Comparison of ENCODE assay signal across 8 cellular contexts in the genomic region with DNA sequence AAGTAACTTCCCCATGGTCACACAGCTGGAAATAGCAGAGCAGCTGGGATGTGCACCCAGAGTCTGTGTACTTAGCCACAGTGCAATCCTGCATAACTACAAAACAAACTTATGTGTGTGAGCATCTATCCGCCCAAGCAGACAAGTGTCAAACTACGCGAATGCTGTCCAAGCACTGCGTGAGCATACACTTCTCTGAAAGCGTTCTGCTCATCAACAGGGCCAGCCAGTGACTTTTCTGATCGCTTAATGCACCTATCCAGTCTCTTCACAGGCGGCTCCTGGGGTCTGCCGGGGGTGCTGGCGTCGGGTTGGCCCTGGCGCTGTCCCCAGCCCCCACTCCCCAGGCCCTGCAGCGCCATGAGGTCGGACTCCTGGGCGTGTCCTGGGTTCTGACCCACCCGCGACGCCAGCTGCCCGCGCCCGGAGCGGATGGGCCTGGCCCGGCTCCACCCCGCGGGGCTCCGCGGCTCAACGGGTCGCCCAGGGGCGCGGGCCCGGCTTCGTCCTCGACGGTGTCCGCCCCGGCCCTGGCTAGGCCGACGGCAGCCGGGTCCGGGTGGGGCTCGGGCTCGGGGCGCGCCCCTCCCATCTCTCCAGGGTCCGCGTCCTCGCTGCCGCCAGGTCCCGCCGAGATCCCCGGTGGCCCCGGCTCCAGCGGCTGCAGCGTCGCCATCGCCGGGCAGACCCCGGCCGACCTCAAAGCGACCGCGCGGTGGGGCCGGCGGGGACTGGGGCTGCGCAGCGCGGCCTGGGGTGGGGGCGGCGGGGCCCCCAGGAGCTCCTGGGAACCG. TPM values are rescaled to one million over a fixed set of nuclear protein-coding genes. Genes with fewer than 3 reads are reported as not detected.
A peak's percentile ranks its signal among the peaks of the same experiment; 100 is the strongest.
DNase-seq lines count a peak whose midpoint lies in the region; ATAC-seq and TF ChIP-seq lines count a peak whose summit lies in the region.

No MANE protein-coding gene starts in this region.

- peak overlapping the region; percentile 31 for H3K27ac Mint-ChIP-seq in activated B cell treated with CpG ODN at 0.5 μM for 24 hours
- H3K27ac Mint-ChIP-seq in neural crest cell (ENCODE audit: unreplicated experiment) = no peak overlapping the region

- no peaks in the 10 kb centered on the region for H3F3A ChIP-seq in MM.1S (ENCODE audit: insufficient read depth, low read length)

- intact Hi-C loops in Right ventricle myocardium inferior (cut with DNase I) = loop anchor here (5.0 kb wide), 1 partner anchor 94 kb away; no protein-coding TSS in a partner anchor
- intact Hi-C loops in cardiac septum (cut with DNase I) = loop anchor here (5.0 to 10.0 kb wide), 4 partner anchors 94 to 339 kb away; partner anchors contain the start of genes ATP5ME, MYL5, PIGG and ZNF721
- intact Hi-C loops in activated B cell treated with CpG ODN at 0.5 μM for 24 hours (cut with micrococcal nuclease) = loop anchor here (2.0 to 10.0 kb wide), 5 partner anchors 91 to 1349 kb away; partner anchors contain the start of genes FAM53A, IDUA and ZNF718

- peak overlapping the region; percentile 65 for H3K9ac ChIP-seq in fibroblast of lung (ENCODE audit: insufficient read depth, low read length)
- no peak overlapping the region for H3K9ac ChIP-seq in MM.1S (ENCODE audit: low read length)

- H3K4me1 Mint-ChIP-seq in activated B cell treated with CpG ODN at 0.5 μM for 24 hours (peaks cover 38% of the 10 kb centered on the region), neural crest cell (peaks cover 24% of the 10 kb centered on the region)

- no peaks in the 10 kb centered on the region for H3K27me3 Mint-ChIP-seq in activated B cell treated with CpG ODN at 0.5 μM for 24 hours
- peaks cover 11% of the 10 kb centered on the region for H3K27me3 Mint-ChIP-seq in neural crest cell (ENCODE audit: low read depth)

- CTCF ChIA-PET in activated B cell treated with CpG ODN at 0.5 μM for 24 hours (lab: Charles Lee) = no interaction called here

- TF ChIP-seq CTCF in activated B cell treated with CpG ODN at 0.5 μM for 24 hours (IDR thresholded peaks at IDR 0.05) (no peak), fibroblast of lung (conservative IDR thresholded peaks at IDR 0.05 in 1 of 2, IDR thresholded peaks at IDR 0.05 in 1 of 2; ENCODE audit: low read depth in 1 of 2, low read length in 2 of 2) (no peak), neural crest cell (conservative IDR thresholded peaks at IDR 0.05) (no peak), MM.1S (IDR thresholded peaks at IDR 0.05; ENCODE audit: low read length) (no peak)

- H3K9me3 Mint-ChIP-seq in activated B cell treated with CpG ODN at 0.5 μM for 24 hours (peaks cover 10% of the 10 kb centered on the region), neural crest cell (peaks cover 16% of the 10 kb centered on the region)

- H3K79me2 ChIP-seq in fibroblast of lung (ENCODE audit: control insufficient read depth, insufficient read depth, low read length) (peaks cover 20% of the 10 kb centered on the region), MM.1S (ENCODE audit: low read length) (no peaks in the 10 kb centered on the region)

- H3K36me3 ChIP-seq in fibroblast of lung (ENCODE audit: control insufficient read depth, insufficient read depth, low read length) (no peaks in the 10 kb centered on the region), MM.1S (replicated peaks; ENCODE audit: insufficient read depth, low read length) (no peaks in the 10 kb centered on the region)

- DNase-seq in Right ventricle myocardium inferior (ENCODE audit: missing footprints) = no peak
- no peak for DNase-seq in cardiac septum (ENCODE audit: low spot score)
- peak; percentile 29 for DNase-seq in activated B cell treated with CpG ODN at 0.5 μM for 24 hours
- DNase-seq in fibroblast of lung (ENCODE audit: low read depth in 2 of 2) = peak in 1 of 2 donors; percentile 18
- no peak for DNase-seq in neural crest cell (ENCODE audit: low read depth, low spot score)
- DNase-seq in NCI-H2171 (lab: John Stamatoyannopoulos, UW) = no peak
- no peak for DNase-seq in MM.1S

- H2AFZ ChIP-seq in fibroblast of lung (ENCODE audit: low read length) (peak overlapping the region; percentile 100), MM.1S (ENCODE audit: low read length) (no peak overlapping the region)

- H3K9me3 ChIP-seq in fibroblast of lung (ENCODE audit: control insufficient read depth, insufficient read depth, low read depth, low read length) = no peaks in the 10 kb centered on the region
- H3K9me3 ChIP-seq in MM.1S (replicated peaks; ENCODE audit: insufficient read depth, low read length) = no peaks in the 10 kb centered on the region

- no peaks in the 10 kb centered on the region for H3K4me1 ChIP-seq in fibroblast of lung (ENCODE audit: control insufficient read depth, extremely low read depth, insufficient read depth, low read length)
- no peaks in the 10 kb centered on the region for H3K4me1 ChIP-seq in MM.1S (ENCODE audit: low read length)

- ATAC-seq in Right ventricle myocardium inferior (peak; percentile 33), activated B cell treated with CpG ODN at 0.5 μM for 24 hours (ENCODE audit: low read depth) (no peak), GM18517 (IDR thresholded peaks at IDR 0.05; ENCODE audit: unreplicated experiment) (no peak)

- H3K4me3 ChIP-seq in fibroblast of lung (replicated peaks in 1 of 4; ENCODE audit: control extremely low read depth in 1 of 4, insufficient read depth in 1 of 4, low read depth in 3 of 4, low read length in 4 of 4) (peak overlapping the region; percentile 37 to 81 (median 76)), MM.1S (ENCODE audit: low read length) (no peak overlapping the region)

- no peaks in the 10 kb centered on the region for H3K9me2 ChIP-seq in MM.1S (replicated peaks; ENCODE audit: insufficient read depth, low read length)

- H3K4me3 Mint-ChIP-seq in activated B cell treated with CpG ODN at 0.5 μM for 24 hours (peak overlapping the region; percentile 100), neural crest cell (peak overlapping the region; percentile 87)

- no peaks in the 10 kb centered on the region for H4K20me1 ChIP-seq in fibroblast of lung (ENCODE audit: control insufficient read depth, extremely low read depth, insufficient read depth, low read length)
- H4K20me1 ChIP-seq in MM.1S (ENCODE audit: insufficient read depth, low read length) = no peaks in the 10 kb centered on the region

- H3K4me2 ChIP-seq in fibroblast of lung (ENCODE audit: extremely low read depth, insufficient read depth, low read length) (peak overlapping the region; percentile 94), MM.1S (ENCODE audit: low read depth, low read length) (no peak overlapping the region)

- POLR2A ChIA-PET in activated B cell treated with CpG ODN at 0.5 μM for 24 hours (lab: Charles Lee) = interaction anchor here (0.9 to 2.4 kb wide), 4 partner anchors 137 to 445 kb away, joined by 3 to 12 read pairs (median 5); partner anchors contain the start of gene ZNF718

- no peak overlapping the region for H3K27ac ChIP-seq in fibroblast of lung (ENCODE audit: insufficient read depth, low read length)
- H3K27ac ChIP-seq in MM.1S (ENCODE audit: low read length) = no peak overlapping the region

- H3K27me3 ChIP-seq in fibroblast of lung (ENCODE audit: control insufficient read depth, insufficient read depth, low read length) = no peaks in the 10 kb centered on the region
- H3K27me3 ChIP-seq in MM.1S (replicated peaks; ENCODE audit: insufficient read depth, low read length) = no peaks in the 10 kb centered on the region

- H3K36me3 Mint-ChIP-seq in activated B cell treated with CpG ODN at 0.5 μM for 24 hours (ENCODE audit: low read depth) = peaks cover 36% of the 10 kb centered on the region
- H3K36me3 Mint-ChIP-seq in neural crest cell (ENCODE audit: low read depth) = peaks cover 41% of the 10 kb centered on the region

RNA-seq across cellular contexts. Expression of gene ZNF141, which starts 1.3 kb away (rescaled TPM):
- total RNA-seq in Right ventricle myocardium inferior (7.5 TPM), cardiac septum (8.5 TPM), activated B cell treated with CpG ODN at 0.5 μM for 24 hours (36.9 and 47.8 TPM in 2 replicates), fibroblast of lung (8.9 and 9.8 TPM in 2 replicates), neural crest cell (36.3 and 36.5 TPM in 2 replicates)
- polyA plus RNA-seq in fibroblast of lung = 3.3 and 5.1 TPM in 2 replicates
- 2.1 and 2.4 TPM in 2 replicates for polyA plus RNA-seq in fibroblast of lung (2012)
- 1.1 and 3.1 TPM in 2 replicates for polyA minus RNA-seq in fibroblast of lung (ENCODE audit: low replicate concordance)

RNA-seq across cellular contexts. Expression of gene ZNF732, which starts 31.0 kb away (rescaled TPM):
- total RNA-seq in Right ventricle myocardium inferior (not detected), cardiac septum (0.13 TPM), activated B cell treated with CpG ODN at 0.5 μM for 24 hours (not detected in 2 replicates), fibroblast of lung (0.26 and 0.33 TPM in 2 replicates), neural crest cell (4.0 and 5.1 TPM in 2 replicates)
- 0.21 TPM in 1 of 2 replicates, not detected in the other for polyA plus RNA-seq in fibroblast of lung
- 0.13 TPM in 1 of 2 replicates, not detected in the other for polyA plus RNA-seq in fibroblast of lung (2012)
- 0.59 TPM in 1 of 2 replicates, not detected in the other for polyA minus RNA-seq in fibroblast of lung (ENCODE audit: low replicate concordance)
